Comparison of ENCODE assay signal across 19 cellular contexts in genomic region chr2:121238828-121239227, GRCh38. TPM values are rescaled to one million over a fixed set of nuclear protein-coding genes. Genes with fewer than 3 reads are reported as not detected.
DNase-seq lines count a peak whose midpoint lies in the region; ATAC-seq, FAIRE-seq and TF ChIP-seq lines count a peak whose summit lies in the region.
"Had no signal": no experiment of that assay in that cellular context is flagged by ENCODE, and none has a peak within 500 bp of the region (broad histone marks: within the 10 kb centered on the region; RNA-seq: fewer than 3 reads in every experiment).

No MANE protein-coding gene starts in this region.

- H2BK120ac ChIP-seq in neuronal stem cell (ENCODE audit: low read depth, low read length): no peak overlapping the region

- H3K23ac ChIP-seq in neuronal stem cell (ENCODE audit: low read depth, low read length, poor library complexity): no peak overlapping the region

- H3K27me3 ChIP-seq in neuronal stem cell (ENCODE audit: control insufficient read depth in 3 of 3, insufficient read depth in 3 of 3, low read depth in 1 of 3, low read length in 3 of 3): peaks cover 0 to 57% (median 0%) of the 10 kb centered on the region in 3 experiments
- no peaks in the 10 kb centered on the region for H3K27me3 ChIP-seq in upper lobe of right lung
- H3K27me3 ChIP-seq: BLaER1 had no signal

- no CpG with 5 or more reads among the region's 4 CpGs for WGBS in neuronal stem cell (ENCODE audit: extremely low coverage in 2 of 2, insufficient read length in 2 of 2, insufficient replicate concordance in 1 of 2), 2 donors

- peak overlapping the region; percentile 75 for H3K18ac ChIP-seq in neuronal stem cell (ENCODE audit: low read length)

- H2BK5ac ChIP-seq in neuronal stem cell (ENCODE audit: low read length): no peak overlapping the region

- no peaks in the 10 kb centered on the region for H3K36me3 Mint-ChIP-seq in activated CD4-positive, alpha-beta memory T cell treated with anti-CD3 and anti-CD28 coated beads for 36 hours
- H3K36me3 Mint-ChIP-seq: CD14-positive monocyte; CD4-positive, alpha-beta memory T cell had no signal

- H3K4me1 ChIP-seq in kidney (ENCODE audit: control insufficient read depth in 1 of 2, insufficient read depth in 1 of 2, low read depth in 1 of 2, low read length in 2 of 2) (peaks cover 10 to 15% of the 10 kb centered on the region in 2 donors), neuronal stem cell (ENCODE audit: control insufficient read depth in 2 of 2, insufficient read depth in 1 of 2, low read depth in 1 of 2, low read length in 2 of 2) (no peaks in the 10 kb centered on the region), upper lobe of right lung (no peaks in the 10 kb centered on the region)
- H3K4me1 ChIP-seq: A549, BLaER1 had no signal

- H3K9ac ChIP-seq in kidney (ENCODE audit: low read length in 2 of 2): no peak overlapping the region
- no peak overlapping the region for H3K9ac ChIP-seq in neuronal stem cell (ENCODE audit: low read depth, low read length, poor library complexity)
- H3K9ac ChIP-seq: BLaER1 had no signal

- H3K36me3 ChIP-seq in kidney (ENCODE audit: control insufficient read depth in 1 of 2, insufficient read depth in 2 of 2, low read length in 2 of 2) (peaks cover 62 to 89% of the 10 kb centered on the region in 2 donors), neuronal stem cell (replicated peaks in 1 of 2; ENCODE audit: control insufficient read depth in 2 of 2, insufficient read depth in 2 of 2, low read length in 2 of 2) (no peaks in the 10 kb centered on the region), upper lobe of right lung (no peaks in the 10 kb centered on the region)
- H3K36me3 ChIP-seq: BLaER1 had no signal

- no peak overlapping the region for H3K14ac ChIP-seq in neuronal stem cell (ENCODE audit: low read length)

- no peak for ATAC-seq in upper lobe of right lung
- ATAC-seq: A549, GM23338 had no signal

- no peak overlapping the region for H4K91ac ChIP-seq in neuronal stem cell (ENCODE audit: low read depth, low read length, poor library complexity)

- FAIRE-seq in kidney (lab: Jason Lieb, UNC): no peak
- FAIRE-seq in frontal cortex (lab: Jason Lieb, UNC): no peak
- FAIRE-seq: A549, H54 had no signal

- H2AK5ac ChIP-seq in neuronal stem cell (ENCODE audit: low read depth, low read length): no peak overlapping the region

- no peaks in the 10 kb centered on the region for H3K9me3 ChIP-seq in kidney (ENCODE audit: control insufficient read depth in 1 of 2, low read length in 2 of 2)
- H3K9me3 ChIP-seq in neuronal stem cell (replicated peaks in 1 of 2; ENCODE audit: control insufficient read depth in 2 of 2, insufficient read depth in 1 of 2, low read depth in 1 of 2, low read length in 2 of 2): no peaks in the 10 kb centered on the region
- no peaks in the 10 kb centered on the region for H3K9me3 ChIP-seq in upper lobe of right lung
- H3K9me3 ChIP-seq: A549, BLaER1 had no signal

- no peak overlapping the region for H2BK15ac ChIP-seq in neuronal stem cell (ENCODE audit: low read length)

- H3K4me3 Mint-ChIP-seq in activated CD4-positive, alpha-beta memory T cell treated with anti-CD3 and anti-CD28 coated beads for 36 hours: no peak overlapping the region
- H3K4me3 Mint-ChIP-seq: CD14-positive monocyte; CD4-positive, alpha-beta memory T cell; GM23338 had no signal

- CTCF ChIA-PET in activated CD4-positive, alpha-beta memory T cell treated with anti-CD3 and anti-CD28 coated beads for 36 hours (lab: Charles Lee): no interaction called here

- H3K4me3 ChIP-seq in kidney (ENCODE audit: low read length in 2 of 2) (no peak overlapping the region), neuronal stem cell (ENCODE audit: low read length in 2 of 2) (no peak overlapping the region), upper lobe of right lung (no peak overlapping the region)
- H3K4me3 ChIP-seq: A549, BLaER1, GM23338 had no signal

- no peak overlapping the region for H3K4ac ChIP-seq in neuronal stem cell (ENCODE audit: low read length)

- H2AFZ ChIP-seq in neuronal stem cell (ENCODE audit: low read length): no peak overlapping the region
- H2AFZ ChIP-seq: GM23338 had no signal

- intact Hi-C loops in kidney (cut with DNase I): no loop called here
- intact Hi-C loops in upper lobe of right lung (cut with DNase I): no loop called here
- intact Hi-C loops in activated CD4-positive, alpha-beta memory T cell treated with anti-CD3 and anti-CD28 coated beads for 36 hours (cut with micrococcal nuclease): no loop called here

- H3K27ac ChIP-seq in kidney (ENCODE audit: low read depth in 2 of 2, low read length in 2 of 2): no peak overlapping the region
- H3K27ac ChIP-seq in neuronal stem cell (replicated peaks; ENCODE audit: low read length): no peak overlapping the region
- H3K27ac ChIP-seq in upper lobe of right lung: no peak overlapping the region
- H3K27ac ChIP-seq: 22Rv1, A549, BLaER1 had no signal

- peak; percentile 24 for DNase-seq in activated effector memory CD4-positive, alpha-beta T cell treated with anti-CD3 and anti-CD28 coated beads, Interleukin-2, amount 50 U/mL, for 16 hours
- DNase-seq in activated effector memory CD4-positive, alpha-beta T cell treated with Interleukin-2 at 50 U/mL for 16 hours: no peak
- peak; percentile 29 for DNase-seq in kidney
- DNase-seq in neuronal stem cell (ENCODE audit: low spot score): no peak
- peak; percentile 43 for DNase-seq in upper lobe of right lung
- DNase-seq in activated CD4-positive, alpha-beta memory T cell treated with anti-CD3 and anti-CD28 coated beads for 36 hours: no peak
- DNase-seq in AG08395 (ENCODE audit: low spot score): no peak
- no peak for DNase-seq in frontal cortex (ENCODE audit: low spot score in 2 of 2)
- DNase-seq: CD4-positive, alpha-beta memory T cell; DMS153; DMS79; GDM1; HCEC 1CT had no signal

- no peaks in the 10 kb centered on the region for H3K79me1 ChIP-seq in neuronal stem cell (ENCODE audit: low read depth, low read length)

- no peaks in the 10 kb centered on the region for H3K9me3 Mint-ChIP-seq in activated CD4-positive, alpha-beta memory T cell treated with anti-CD3 and anti-CD28 coated beads for 36 hours
- H3K9me3 Mint-ChIP-seq: CD4-positive, alpha-beta memory T cell; GM23338 had no signal

- no peak overlapping the region for H2BK12ac ChIP-seq in neuronal stem cell (ENCODE audit: low read length)

- no peak overlapping the region for H4K8ac ChIP-seq in neuronal stem cell (ENCODE audit: low read depth, low read length)

- H3K27ac Mint-ChIP-seq in activated CD4-positive, alpha-beta memory T cell treated with anti-CD3 and anti-CD28 coated beads for 36 hours: no peak overlapping the region
- H3K27ac Mint-ChIP-seq: GM23338 had no signal

- no peak overlapping the region for H3K4me2 ChIP-seq in neuronal stem cell (ENCODE audit: insufficient read depth, low read length, poor library complexity, severe bottlenecking)
- H3K4me2 ChIP-seq: A549, BLaER1, GM23338 had no signal

- H3K27me3 Mint-ChIP-seq in activated CD4-positive, alpha-beta memory T cell treated with anti-CD3 and anti-CD28 coated beads for 36 hours: peaks cover 5% of the 10 kb centered on the region

- H3K4me1 Mint-ChIP-seq in activated CD4-positive, alpha-beta memory T cell treated with anti-CD3 and anti-CD28 coated beads for 36 hours (ENCODE audit: low read depth): no peaks in the 10 kb centered on the region
- H3K4me1 Mint-ChIP-seq: CD4-positive, alpha-beta memory T cell; GM23338 had no signal

- POLR2A ChIA-PET in activated CD4-positive, alpha-beta memory T cell treated with anti-CD3 and anti-CD28 coated beads for 36 hours (lab: Charles Lee): no interaction called here

- TF ChIP-seq CTCF in kidney (IDR thresholded peaks at IDR 0.05; ENCODE audit: borderline replicate concordance, extremely low read depth, insufficient read depth) (no peak), upper lobe of right lung (IDR thresholded peaks at IDR 0.05) (no peak)

RNA-seq across cellular contexts. Expression of gene TFCP2L1, which starts 46.2 kb away (rescaled TPM):
- total RNA-seq in kidney (172 TPM), upper lobe of right lung (22.0 TPM), frontal cortex (under 0.01 TPM)
- polyA plus RNA-seq in kidney (ENCODE audit: insufficient read depth, low read depth, low replicate concordance): 44.4 TPM
- polyA plus RNA-seq in neuronal stem cell (2013, experiment 1 of 2): 0.01 TPM
- 0.03 TPM for polyA plus RNA-seq in neuronal stem cell (2013, experiment 2 of 2)
- under 1 TPM; 0.24 to 0.29 TPM for total RNA-seq in activated CD4-positive, alpha-beta memory T cell treated with anti-CD3 and anti-CD28 coated beads for 36 hours
- polyA plus RNA-seq: CD4-positive, alpha-beta memory T cell had no signal

Comparison
In these comparisons a context has a peak if more than half of its experiments do, and no peak if none do; other contexts are left out.
1. DNase-seq: peak in activated effector memory CD4-positive, alpha-beta T cell treated with anti-CD3 and anti-CD28 coated beads, Interleukin-2, amount 50 U/mL, for 16 hours (single experiment), kidney (single experiment) and upper lobe of right lung (single experiment); none in activated effector memory CD4-positive, alpha-beta T cell treated with Interleukin-2 at 50 U/mL for 16 hours (single experiment), neuronal stem cell (single experiment), activated CD4-positive, alpha-beta memory T cell treated with anti-CD3 and anti-CD28 coated beads for 36 hours (single experiment), AG08395 (single experiment) and frontal cortex (0 of 2).
2. RNA of gene TFCP2L1, which starts 46.2 kb away (total RNA-seq): 172 TPM in kidney (single experiment) and 22.0 TPM in upper lobe of right lung (single experiment); 0.24 to 0.29 TPM in activated CD4-positive, alpha-beta memory T cell treated with anti-CD3 and anti-CD28 coated beads for 36 hours and under 0.01 TPM in frontal cortex (single experiment); every median in the first group is over 10 times any median in the second.